Comparison of ENCODE assay signal across 1 cellular context in the genomic region with DNA sequence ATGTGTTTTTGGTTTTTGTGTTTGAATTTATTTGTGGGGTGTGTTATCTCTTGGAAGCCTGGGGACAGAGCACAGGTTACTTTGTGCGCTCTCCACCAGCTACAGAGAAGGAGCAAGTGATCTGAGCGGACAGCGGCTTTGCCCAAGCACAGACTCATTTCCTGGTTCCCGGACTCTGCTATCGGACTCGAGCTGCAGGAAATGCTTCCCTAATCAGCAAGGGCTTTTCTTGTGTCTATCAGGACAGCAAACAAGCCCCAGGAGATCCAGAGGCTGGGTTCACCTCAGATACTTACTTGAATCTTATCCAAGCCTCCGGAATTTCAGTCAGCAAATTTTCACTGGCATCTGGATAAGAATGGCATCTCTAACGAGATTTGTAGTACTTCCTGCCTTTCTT.
TF ChIP-seq lines count a peak whose summit lies in the region.

No MANE protein-coding gene starts in this region.

TF ChIP-seq in IMR-90, 13 proteins besides CTCF, POLR2A, EP300 and RAD21 (continued from another document):
- TF ChIP-seq, protein P1, sequence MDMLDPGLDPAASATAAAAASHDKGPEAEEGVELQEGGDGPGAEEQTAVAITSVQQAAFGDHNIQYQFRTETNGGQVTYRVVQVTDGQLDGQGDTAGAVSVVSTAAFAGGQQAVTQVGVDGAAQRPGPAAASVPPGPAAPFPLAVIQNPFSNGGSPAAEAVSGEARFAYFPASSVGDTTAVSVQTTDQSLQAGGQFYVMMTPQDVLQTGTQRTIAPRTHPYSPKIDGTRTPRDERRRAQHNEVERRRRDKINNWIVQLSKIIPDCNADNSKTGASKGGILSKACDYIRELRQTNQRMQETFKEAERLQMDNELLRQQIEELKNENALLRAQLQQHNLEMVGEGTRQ (IDR thresholded peaks at IDR 0.05; ENCODE audit: low read depth, low read length): no peak
- TF ChIP-seq MAZ (IDR thresholded peaks at IDR 0.05; ENCODE audit: borderline replicate concordance, low read depth, low read length): no peak
- no peak for TF ChIP-seq NFE2L2 (IDR thresholded peaks at IDR 0.05; ENCODE audit: low read depth, low read length)
- no peak for TF ChIP-seq CEBPB (IDR thresholded peaks at IDR 0.05; ENCODE audit: low read depth, low read length)
- no peak for TF ChIP-seq RCOR1 (IDR thresholded peaks at IDR 0.05; ENCODE audit: insufficient replicate concordance, low read length)
- TF ChIP-seq RFX5 (IDR thresholded peaks at IDR 0.05; ENCODE audit: low read depth, low read length): no peak
- no peak for TF ChIP-seq CHD1 (IDR thresholded peaks at IDR 0.05; ENCODE audit: low read depth, low read length)
- TF ChIP-seq, protein P2, sequence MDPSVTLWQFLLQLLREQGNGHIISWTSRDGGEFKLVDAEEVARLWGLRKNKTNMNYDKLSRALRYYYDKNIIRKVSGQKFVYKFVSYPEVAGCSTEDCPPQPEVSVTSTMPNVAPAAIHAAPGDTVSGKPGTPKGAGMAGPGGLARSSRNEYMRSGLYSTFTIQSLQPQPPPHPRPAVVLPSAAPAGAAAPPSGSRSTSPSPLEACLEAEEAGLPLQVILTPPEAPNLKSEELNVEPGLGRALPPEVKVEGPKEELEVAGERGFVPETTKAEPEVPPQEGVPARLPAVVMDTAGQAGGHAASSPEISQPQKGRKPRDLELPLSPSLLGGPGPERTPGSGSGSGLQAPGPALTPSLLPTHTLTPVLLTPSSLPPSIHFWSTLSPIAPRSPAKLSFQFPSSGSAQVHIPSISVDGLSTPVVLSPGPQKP (IDR thresholded peaks at IDR 0.05; ENCODE audit: borderline replicate concordance, low read depth, low read length): no peak
- TF ChIP-seq BHLHE40 (IDR thresholded peaks at IDR 0.05; ENCODE audit: low read depth, low read length): no peak
- no peak; the same call in 1 of the 2 replicates for TF ChIP-seq MAFK (IDR thresholded peaks at IDR 0.05; ENCODE audit: low read depth, low read length)
- no peak for TF ChIP-seq MXI1 (IDR thresholded peaks at IDR 0.05; ENCODE audit: borderline replicate concordance, low read depth, low read length)
